ENCODE assay signal across 31 cellular contexts in genomic region chr1:185111873-185112272, GRCh38.
"Had no signal": no experiment of that assay in that cellular context is flagged by ENCODE, and none has a peak within 500 bp of the region (broad histone marks: within the 10 kb centered on the region; RNA-seq: fewer than 3 reads in every experiment).

No MANE protein-coding gene starts in this region.

- H3K4me3 ChIP-seq: adrenal gland, body of pancreas, esophagus squamous epithelium, gastroesophageal sphincter had no signal

- H3K27ac Mint-ChIP-seq: activated B cell treated with CpG ODN at 0.5 μM for 24 hours; activated CD4-positive, alpha-beta memory T cell treated with anti-CD3 and anti-CD28 coated beads, Interleukin-2, amount 10 ng/mL, durations not matched to agents 7 days and 5 days; activated CD4-positive, alpha-beta T cell treated with anti-CD3 and anti-CD28 coated beads, Interleukin-2, amount 10 ng/mL, durations not matched to agents 24 days and 14 days; activated naive CD8-positive, alpha-beta T cell treated with anti-CD3 and anti-CD28 coated beads for 36 hours; activated naive CD8-positive, alpha-beta T cell treated with anti-CD3 and anti-CD28 coated beads, Interleukin-2, amount 50 U/mL, for 24 hours; activated T-cell treated with anti-CD3 and anti-CD28 coated beads, Interleukin-2, amount 50 U/mL, for 24 hours; activated T-cell treated with anti-CD3 and anti-CD28 coated beads, Interleukin-2, amount 50 U/mL, for 72 hours; effector memory CD8-positive, alpha-beta T cell; T-helper 17 cell; T-helper 2 cell treated with Interferon-gamma antibody and Interleukin-4, amounts not matched to agents 5 μg/mL and 100 μg/mL, for 36 hours had no signal

- FAIRE-seq: colon had no signal

- H3K4me3 Mint-ChIP-seq: activated B cell treated with CpG ODN at 0.5 μM for 24 hours; activated CD4-positive, alpha-beta memory T cell treated with anti-CD3 and anti-CD28 coated beads, Interleukin-2, amount 10 ng/mL, durations not matched to agents 7 days and 5 days; activated CD4-positive, alpha-beta T cell treated with anti-CD3 and anti-CD28 coated beads, Interleukin-2, amount 10 ng/mL, durations not matched to agents 24 days and 14 days; activated naive CD8-positive, alpha-beta T cell treated with anti-CD3 and anti-CD28 coated beads for 36 hours; activated naive CD8-positive, alpha-beta T cell treated with anti-CD3 and anti-CD28 coated beads, Interleukin-2, amount 50 U/mL, for 24 hours; activated T-cell treated with anti-CD3 and anti-CD28 coated beads, Interleukin-2, amount 50 U/mL, for 24 hours; activated T-cell treated with anti-CD3 and anti-CD28 coated beads, Interleukin-2, amount 50 U/mL, for 72 hours; effector memory CD8-positive, alpha-beta T cell; T-helper 17 cell; T-helper 2 cell treated with Interferon-gamma antibody and Interleukin-4, amounts not matched to agents 5 μg/mL and 100 μg/mL, for 36 hours had no signal

- H3K36me3 ChIP-seq: adrenal gland, esophagus squamous epithelium, gastroesophageal sphincter, WERI-Rb-1 had no signal

- DNase-seq: activated B cell treated with CpG ODN at 0.5 μM for 24 hours; activated CD4-positive, alpha-beta memory T cell treated with anti-CD3 and anti-CD28 coated beads, Interleukin-2, amount 10 ng/mL, durations not matched to agents 7 days and 5 days; activated CD4-positive, alpha-beta T cell treated with anti-CD3 and anti-CD28 coated beads, Interleukin-2, amount 10 ng/mL, durations not matched to agents 24 days and 14 days; activated CD8-positive, alpha-beta memory T cell treated with anti-CD3 and anti-CD28 coated beads, Interleukin-2, amount 50 U/mL, for 48 hours; activated gamma-delta T cell treated with Interleukin-2 at 50 U/mL for 16 hours; activated naive CD4-positive, alpha-beta T cell treated with anti-CD3 and anti-CD28 coated beads, Interleukin-2, amount 50 U/mL, for 16 hours; activated naive CD4-positive, alpha-beta T cell treated with Interleukin-2 at 50 U/mL for 16 hours; activated naive CD8-positive, alpha-beta T cell treated with anti-CD3 and anti-CD28 coated beads for 36 hours; activated naive CD8-positive, alpha-beta T cell treated with anti-CD3 and anti-CD28 coated beads, Interleukin-2, amount 50 U/mL, for 24 hours; activated T-cell treated with anti-CD3 and anti-CD28 coated beads for 4 hours; activated T-cell treated with anti-CD3 and anti-CD28 coated beads, Interleukin-2, amount 50 U/mL, for 24 hours; activated T-cell treated with anti-CD3 and anti-CD28 coated beads, Interleukin-2, amount 50 U/mL, for 72 hours; adrenal gland; amygdala; aorta; body of pancreas; caudate nucleus; cortex of kidney; effector CD4-positive, alpha-beta T cell; effector memory CD8-positive, alpha-beta T cell; esophagus squamous epithelium; foreskin melanocyte; hippocampal formation; T-helper 17 cell; T1000; WERI-Rb-1 had no signal

- ATAC-seq: activated CD4-positive, CD25-positive, alpha-beta regulatory T cell treated with anti-CD3 and anti-CD28 coated beads, Interleukin-2, amount 50 U/mL, for 24 hours; activated naive CD8-positive, alpha-beta T cell treated with anti-CD3 and anti-CD28 coated beads, Interleukin-2, amount 50 U/mL, for 24 hours; activated T-cell treated with anti-CD3 and anti-CD28 coated beads, Interleukin-2, amount 50 U/mL, for 72 hours; body of pancreas; effector memory CD8-positive, alpha-beta T cell; gastroesophageal sphincter; T-helper 17 cell had no signal

- H3K27me3 Mint-ChIP-seq: activated B cell treated with CpG ODN at 0.5 μM for 24 hours; activated CD4-positive, alpha-beta memory T cell treated with anti-CD3 and anti-CD28 coated beads, Interleukin-2, amount 10 ng/mL, durations not matched to agents 7 days and 5 days; activated naive CD8-positive, alpha-beta T cell treated with anti-CD3 and anti-CD28 coated beads for 36 hours; activated naive CD8-positive, alpha-beta T cell treated with anti-CD3 and anti-CD28 coated beads, Interleukin-2, amount 50 U/mL, for 24 hours; activated T-cell treated with anti-CD3 and anti-CD28 coated beads, Interleukin-2, amount 50 U/mL, for 24 hours; effector memory CD8-positive, alpha-beta T cell; T-helper 17 cell had no signal

- H3K4me1 ChIP-seq: adrenal gland, body of pancreas, esophagus squamous epithelium, gastroesophageal sphincter had no signal

- H3K27me3 ChIP-seq: adrenal gland, body of pancreas, esophagus squamous epithelium, gastroesophageal sphincter had no signal

- H3K27ac ChIP-seq: adrenal gland, body of pancreas, epithelial cell of prostate, esophagus squamous epithelium, gastroesophageal sphincter, WERI-Rb-1 had no signal

- H3K4me1 Mint-ChIP-seq: activated B cell treated with CpG ODN at 0.5 μM for 24 hours; activated CD4-positive, alpha-beta memory T cell treated with anti-CD3 and anti-CD28 coated beads, Interleukin-2, amount 10 ng/mL, durations not matched to agents 7 days and 5 days; activated CD4-positive, alpha-beta T cell treated with anti-CD3 and anti-CD28 coated beads, Interleukin-2, amount 10 ng/mL, durations not matched to agents 24 days and 14 days; activated naive CD8-positive, alpha-beta T cell treated with anti-CD3 and anti-CD28 coated beads, Interleukin-2, amount 50 U/mL, for 24 hours; T-helper 17 cell had no signal
